ENCODE assay signal across 8 cellular contexts in the genomic region with DNA sequence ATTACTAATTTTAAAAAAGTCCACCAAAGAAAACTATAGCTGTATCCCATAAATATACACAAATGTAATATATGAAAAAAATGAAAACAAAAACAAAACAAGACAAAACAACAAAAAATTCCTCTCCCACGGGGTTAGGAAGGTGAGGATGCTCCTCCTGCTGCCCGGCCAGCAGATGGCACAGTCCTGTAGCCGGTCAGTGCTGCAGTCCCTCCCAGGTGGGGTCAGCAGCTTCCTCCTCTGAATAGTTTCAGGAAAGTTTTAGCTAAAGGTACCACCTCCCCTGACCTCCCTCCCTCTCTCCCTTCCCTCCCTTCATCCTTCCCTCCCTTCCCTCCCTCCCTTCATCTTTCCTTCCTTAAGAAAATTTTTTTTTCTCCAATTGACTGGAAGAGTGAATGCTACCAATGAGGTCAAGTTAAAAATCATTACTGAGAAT.
DNase-seq lines count a peak whose midpoint lies in the region; ATAC-seq and TF ChIP-seq lines count a peak whose summit lies in the region.

No MANE protein-coding gene starts in this region.

- no peak overlapping the region for H3K27ac Mint-ChIP-seq in neural crest cell (ENCODE audit: unreplicated experiment)
- no peak overlapping the region for H3K27ac Mint-ChIP-seq in activated T-helper 1 cell treated with anti-CD3 and anti-CD28 coated beads, Interleukin-12 subunit alpha, Interleukin-12 subunit beta, Interleukin-2, Interleukin-4 antibody, amounts not matched to agents 30 ng/mL and 10 ng/mL and 1 ng/mL, durations not matched to agents 14 hours and 24 hours and 36 hours

- DNase-seq in Daoy (ENCODE audit: low read depth) (peak; percentile 91), M059J (ENCODE audit: low read depth) (peak; percentile 76), dermis microvascular lymphatic vessel endothelial cell (ENCODE audit: low read depth in 2 of 2) (peak; percentile 83 to 89), neural crest cell (ENCODE audit: low read depth, low spot score) (no peak)
- no peak for DNase-seq in stimulated activated CD4-positive, alpha-beta T cell treated with anti-CD3 and anti-CD28 coated beads, Interleukin-12 subunit alpha, Interleukin-12 subunit beta, amount 100 ng/mL, for 4 hours
- no peak for DNase-seq in activated T-helper 1 cell treated with anti-CD3 and anti-CD28 coated beads, Interleukin-12 subunit alpha, Interleukin-12 subunit beta, Interleukin-2, Interleukin-4 antibody, amounts not matched to agents 30 ng/mL and 10 ng/mL and 1 ng/mL, durations not matched to agents 14 hours and 24 hours and 36 hours (ENCODE audit: low spot score)

- ATAC-seq in GM18907 (IDR thresholded peaks at IDR 0.05; ENCODE audit: unreplicated experiment) = no peak
- no peak for ATAC-seq in HG03520 (IDR thresholded peaks at IDR 0.05; ENCODE audit: unreplicated experiment)

- peaks cover 7% of the 10 kb centered on the region for H3K36me3 Mint-ChIP-seq in neural crest cell (ENCODE audit: low read depth)
- H3K36me3 Mint-ChIP-seq in activated T-helper 1 cell treated with anti-CD3 and anti-CD28 coated beads, Interleukin-12 subunit alpha, Interleukin-12 subunit beta, Interleukin-2, Interleukin-4 antibody, amounts not matched to agents 30 ng/mL and 10 ng/mL and 1 ng/mL, durations not matched to agents 14 hours and 24 hours and 36 hours (ENCODE audit: low read depth) = no peaks in the 10 kb centered on the region

- H3K4me1 Mint-ChIP-seq in neural crest cell = peaks cover 15% of the 10 kb centered on the region
- no peaks in the 10 kb centered on the region for H3K4me1 Mint-ChIP-seq in activated T-helper 1 cell treated with anti-CD3 and anti-CD28 coated beads, Interleukin-12 subunit alpha, Interleukin-12 subunit beta, Interleukin-2, Interleukin-4 antibody, amounts not matched to agents 30 ng/mL and 10 ng/mL and 1 ng/mL, durations not matched to agents 14 hours and 24 hours and 36 hours (ENCODE audit: low read depth)

- H3K4me3 Mint-ChIP-seq in neural crest cell = no peak overlapping the region
- H3K4me3 Mint-ChIP-seq in activated T-helper 1 cell treated with anti-CD3 and anti-CD28 coated beads, Interleukin-12 subunit alpha, Interleukin-12 subunit beta, Interleukin-2, Interleukin-4 antibody, amounts not matched to agents 30 ng/mL and 10 ng/mL and 1 ng/mL, durations not matched to agents 14 hours and 24 hours and 36 hours = no peak overlapping the region

- peak; percentile 65 for TF ChIP-seq CTCF in neural crest cell (conservative IDR thresholded peaks at IDR 0.05)

- peaks cover 8% of the 10 kb centered on the region for H3K9me3 Mint-ChIP-seq in neural crest cell
- H3K9me3 Mint-ChIP-seq in activated T-helper 1 cell treated with anti-CD3 and anti-CD28 coated beads, Interleukin-12 subunit alpha, Interleukin-12 subunit beta, Interleukin-2, Interleukin-4 antibody, amounts not matched to agents 30 ng/mL and 10 ng/mL and 1 ng/mL, durations not matched to agents 14 hours and 24 hours and 36 hours = no peaks in the 10 kb centered on the region

- intact Hi-C loops in activated T-helper 1 cell treated with anti-CD3 and anti-CD28 coated beads, Interleukin-12 subunit alpha, Interleukin-12 subunit beta, Interleukin-2, Interleukin-4 antibody, amounts not matched to agents 30 ng/mL and 10 ng/mL and 1 ng/mL, durations not matched to agents 14 hours and 24 hours and 36 hours (cut with micrococcal nuclease) = no loop called here

- H3K27me3 Mint-ChIP-seq in neural crest cell (ENCODE audit: low read depth) = no peaks in the 10 kb centered on the region
- peaks cover 28% of the 10 kb centered on the region for H3K27me3 Mint-ChIP-seq in activated T-helper 1 cell treated with anti-CD3 and anti-CD28 coated beads, Interleukin-12 subunit alpha, Interleukin-12 subunit beta, Interleukin-2, Interleukin-4 antibody, amounts not matched to agents 30 ng/mL and 10 ng/mL and 1 ng/mL, durations not matched to agents 14 hours and 24 hours and 36 hours (ENCODE audit: insufficient read depth)

Comparison
In these comparisons a context has a peak if more than half of its experiments do, and no peak if none do; other contexts are left out.
1. DNase-seq: peak in Daoy (single experiment), M059J (single experiment) and dermis microvascular lymphatic vessel endothelial cell (2 of 2); none in neural crest cell (single experiment), stimulated activated CD4-positive, alpha-beta T cell treated with anti-CD3 and anti-CD28 coated beads, Interleukin-12 subunit alpha, Interleukin-12 subunit beta, amount 100 ng/mL, for 4 hours (single experiment) and activated T-helper 1 cell treated with anti-CD3 and anti-CD28 coated beads, Interleukin-12 subunit alpha, Interleukin-12 subunit beta, Interleukin-2, Interleukin-4 antibody, amounts not matched to agents 30 ng/mL and 10 ng/mL and 1 ng/mL, durations not matched to agents 14 hours and 24 hours and 36 hours (single experiment).